ENCODE assay signal across 9 cellular contexts in the genomic region with DNA sequence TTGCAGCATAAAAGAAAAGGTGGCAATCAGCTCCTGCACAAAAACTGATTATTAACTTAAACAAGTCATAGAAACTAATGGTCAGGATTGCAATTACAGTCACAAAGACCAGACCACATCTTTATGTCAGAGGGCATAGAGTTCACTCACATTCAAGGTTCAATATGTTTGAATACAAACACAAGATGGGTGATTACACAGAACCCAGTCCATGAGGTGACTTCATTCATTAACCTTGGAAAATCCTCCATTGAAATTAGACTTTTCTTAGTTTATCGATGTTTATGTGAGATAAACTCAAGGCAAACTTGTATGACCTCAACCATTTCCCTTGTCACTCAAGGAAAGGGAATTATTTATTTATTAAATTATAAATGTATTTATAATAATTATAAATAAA.
"Had no signal": no experiment of that assay in that cellular context is flagged by ENCODE, and none has a peak within 500 bp of the region (broad histone marks: within the 10 kb centered on the region; RNA-seq: fewer than 3 reads in every experiment).

No MANE protein-coding gene starts in this region.

- H3K27ac Mint-ChIP-seq: GM23338, H9, HFFc6 had no signal

- DNase-seq: GM23248, GOT3, H7, H9, HCEC 1CT, HFFc6 had no signal

- H3K4me3 Mint-ChIP-seq: GM23338, H9, HFFc6 had no signal

- ATAC-seq: GM23338, HCT116 had no signal

- FAIRE-seq: H1 had no signal

- H3K9me3 Mint-ChIP-seq: GM23338, H9 had no signal
